8 cellular contexts compared by ENCODE assay signal in the genomic region with DNA sequence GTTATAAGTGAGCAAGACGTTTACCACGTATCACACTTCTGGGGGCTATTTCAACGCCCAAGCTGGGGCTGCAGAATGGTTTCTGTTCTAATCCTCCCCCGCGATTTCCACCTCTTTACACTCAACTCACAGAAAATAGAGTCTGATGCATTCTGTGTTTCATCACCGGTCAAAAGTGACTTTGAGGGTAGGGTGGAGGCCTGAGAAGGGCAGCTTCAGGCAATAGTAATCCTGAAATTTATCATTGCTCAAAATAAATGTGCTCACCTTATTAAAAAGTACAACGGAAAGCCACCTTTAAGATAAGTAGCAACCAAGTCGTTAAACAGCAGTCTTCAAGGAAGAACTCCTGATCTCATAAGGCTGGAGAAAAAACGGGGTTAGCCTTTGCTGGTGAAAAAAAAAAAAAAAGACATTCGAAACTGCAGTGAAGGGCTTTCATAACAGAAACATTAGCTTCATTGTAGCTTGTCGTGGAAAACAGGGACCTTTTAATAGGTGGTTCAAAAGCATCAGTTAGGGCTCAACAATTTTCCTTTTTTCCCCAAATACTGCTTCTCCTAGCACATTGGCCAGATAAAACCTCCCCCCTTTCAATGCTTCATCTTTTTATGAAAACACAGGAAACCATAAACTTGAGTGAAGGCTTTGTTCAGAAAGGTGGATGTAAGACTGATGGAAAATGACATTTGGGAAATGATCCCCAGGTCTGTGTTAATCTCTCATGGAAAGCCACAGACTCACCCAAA.
DNase-seq lines count a peak whose midpoint lies in the region; ATAC-seq and TF ChIP-seq lines count a peak whose summit lies in the region.

No MANE protein-coding gene starts in this region.

- TF ChIP-seq EP300 in tibial nerve (IDR thresholded peaks at IDR 0.05) = no peak

- no peak for TF ChIP-seq CTCF in cardiac muscle cell (IDR thresholded peaks at IDR 0.05; ENCODE audit: low read depth, low read length)
- TF ChIP-seq CTCF in RWPE2 (IDR thresholded peaks at IDR 0.05; ENCODE audit: poor library complexity, severe bottlenecking) = no peak
- no peak for TF ChIP-seq CTCF in tibial nerve (IDR thresholded peaks at IDR 0.05)

- H3K4me3 ChIP-seq in cardiac muscle cell = peak overlapping the region; percentile 80
- peak overlapping the region; percentile 87 for H3K4me3 ChIP-seq in RWPE2 (ENCODE audit: severe bottlenecking)
- peak overlapping the region; percentile 76 to 87 for H3K4me3 ChIP-seq in muscle layer of duodenum (ENCODE audit: low read depth in 1 of 2, low read length in 2 of 2)
- H3K4me3 ChIP-seq in tibial nerve = peak overlapping the region; percentile 60 to 88 (median 84)

- TF ChIP-seq POLR2A in tibial nerve (IDR thresholded peaks at IDR 0.05) = no peak

- H3K9me3 ChIP-seq in cardiac muscle cell (ENCODE audit: low read depth) (no peaks in the 10 kb centered on the region), RWPE2 (ENCODE audit: severe bottlenecking) (no peaks in the 10 kb centered on the region), muscle layer of duodenum (ENCODE audit: control insufficient read depth in 1 of 2, low read length in 2 of 2) (no peaks in the 10 kb centered on the region), tibial nerve (no peaks in the 10 kb centered on the region)

- WGBS in tibial nerve, 2 donors = 1 to 3% methylated on average over 11 of the region's 11 CpGs

- intact Hi-C loops in cardiac septum (cut with DNase I) = loop anchor here (5.0 kb wide), 3 partner anchors 34 to 76 kb away; a partner anchor contains a TSS

- no peaks in the 10 kb centered on the region for H3K27me3 ChIP-seq in cardiac muscle cell
- H3K27me3 ChIP-seq in RWPE2 (ENCODE audit: insufficient read depth, poor library complexity, severe bottlenecking) = no peaks in the 10 kb centered on the region
- H3K27me3 ChIP-seq in muscle layer of duodenum (ENCODE audit: low read depth, low read length) = no peaks in the 10 kb centered on the region
- H3K27me3 ChIP-seq in tibial nerve = no peaks in the 10 kb centered on the region

- H3K4me1 ChIP-seq in cardiac muscle cell (ENCODE audit: low read depth) (peaks cover 45% of the 10 kb centered on the region), RWPE2 (ENCODE audit: insufficient read depth, poor library complexity, severe bottlenecking) (peaks cover 51% of the 10 kb centered on the region), muscle layer of duodenum (ENCODE audit: control insufficient read depth in 1 of 2, insufficient read depth in 2 of 2, low read length in 2 of 2) (peaks cover 41 to 51% of the 10 kb centered on the region in 2 donors), tibial nerve (peaks cover 11 to 67% (median 64%) of the 10 kb centered on the region in 4 donors)

- peak in 1 of 2 donors; percentile 60 for DNase-seq in cardiac muscle cell (ENCODE audit: low read depth in 1 of 2, low spot score in 1 of 2)
- DNase-seq in cardiac septum (ENCODE audit: low spot score) = no peak
- peak; percentile 23 for DNase-seq in RWPE2 (ENCODE audit: low spot score)
- no peak for DNase-seq in tibial nerve (ENCODE audit: low spot score in 2 of 2)
- no peak for DNase-seq in DMS 273 (lab: John Stamatoyannopoulos, UW; ENCODE audit: unreplicated experiment)
- no peak for DNase-seq in NCI-H1694 (lab: John Stamatoyannopoulos, UW)

- no peak for ATAC-seq in RWPE2 (ENCODE audit: low read depth)

- H3K27ac ChIP-seq in cardiac muscle cell (peak overlapping the region; percentile 96), RWPE2 (ENCODE audit: poor library complexity, severe bottlenecking) (peak overlapping the region; percentile 91), cingulate gyrus (ENCODE audit: low read depth, low read length) (peak overlapping the region; percentile 90), muscle layer of duodenum (ENCODE audit: low read length) (peak overlapping the region; percentile 99), tibial nerve (peak overlapping the region; percentile 90 to 100 (median 96))

- H3K36me3 ChIP-seq in cardiac muscle cell (no peaks in the 10 kb centered on the region), RWPE2 (ENCODE audit: low read depth) (no peaks in the 10 kb centered on the region), muscle layer of duodenum (ENCODE audit: control insufficient read depth in 1 of 2, insufficient read depth in 2 of 2, low read length in 2 of 2) (no peaks in the 10 kb centered on the region), tibial nerve (no peaks in the 10 kb centered on the region)
